7 cellular contexts compared by ENCODE assay signal in genomic region chr2:220014961-220015360, GRCh38.
"Had no signal": no experiment of that assay in that cellular context is flagged by ENCODE, and none has a peak within 500 bp of the region (broad histone marks: within the 10 kb centered on the region; RNA-seq: fewer than 3 reads in every experiment).

No MANE protein-coding gene starts in this region.

- DNase-seq: GDM1, GF-D8 had no signal

- FAIRE-seq: G401.6, GM12878, GM12892, GM18507, GM19239 had no signal

- ATAC-seq: GM12878 had no signal

- H3K4me3 ChIP-seq: GM12878 had no signal
